29 cellular contexts compared by ENCODE assay signal in the genomic region with DNA sequence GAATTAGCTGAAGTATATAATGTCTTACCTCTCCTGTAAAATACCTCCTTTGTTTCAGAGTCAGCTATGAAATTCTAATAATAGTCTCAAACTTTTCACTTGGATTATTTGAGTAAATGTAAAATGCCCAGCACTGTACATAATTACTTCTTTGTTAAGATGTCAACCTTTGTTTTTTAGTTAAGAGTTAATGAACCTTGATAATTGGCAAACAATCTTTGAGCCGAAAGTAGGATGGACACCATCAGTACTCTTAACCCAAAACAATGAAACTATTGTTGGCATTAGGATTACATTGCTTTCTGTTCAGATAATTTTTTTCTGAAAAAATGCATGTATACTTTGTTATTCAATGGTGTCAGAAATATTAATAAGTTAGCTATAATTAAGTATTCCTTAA.
"Had no signal": no experiment of that assay in that cellular context is flagged by ENCODE, and none has a peak within 500 bp of the region (broad histone marks: within the 10 kb centered on the region; RNA-seq: fewer than 3 reads in every experiment).

No MANE protein-coding gene starts in this region.

- H3K27ac ChIP-seq: epithelial cell of prostate, esophagus muscularis mucosa, foreskin keratinocyte, gastroesophageal sphincter, heart right ventricle, left lung, psoas muscle, thyroid gland, vagina had no signal

- H3K9me3 ChIP-seq: esophagus muscularis mucosa, gastroesophageal sphincter, heart right ventricle, left lung, psoas muscle, thyroid gland, vagina had no signal

- H3K4me1 ChIP-seq: foreskin keratinocyte, psoas muscle had no signal

- H3K36me3 ChIP-seq: esophagus muscularis mucosa, gastroesophageal sphincter, heart right ventricle, left lung, thyroid gland, vagina had no signal

- ATAC-seq: foreskin keratinocyte; gastroesophageal sphincter; heart right ventricle; left cardiac atrium; left lung; naive thymus-derived CD4-positive, alpha-beta T cell; psoas muscle; sciatic nerve; stimulated activated naive CD8-positive, alpha-beta T cell treated with anti-CD3 and anti-CD28 coated beads, Interleukin-15, amount 100 ng/mL, for 72 hours had no signal

- FAIRE-seq: colon, islet of Langerhans had no signal

- H3K4me2 ChIP-seq: smooth muscle cell had no signal

- H3K4me3 ChIP-seq: esophagus muscularis mucosa, gastroesophageal sphincter, heart right ventricle, left lung, psoas muscle, smooth muscle cell, thyroid gland, vagina had no signal

- H3K27me3 ChIP-seq: dorsolateral prefrontal cortex, esophagus muscularis mucosa, gastroesophageal sphincter, thyroid gland, vagina had no signal

- DNase-seq: dorsolateral prefrontal cortex; effector CD4-positive, alpha-beta T cell; foreskin keratinocyte; heart right ventricle; hippocampal formation; left cardiac atrium; left lung; mammary epithelial cell; mesendoderm; midbrain; naive thymus-derived CD4-positive, alpha-beta T cell; nucleus accumbens; posterior cingulate gyrus; psoas muscle; stimulated activated CD4-positive, alpha-beta T cell treated with anti-CD3 and anti-CD28 coated beads, Interleukin-12 subunit alpha, Interleukin-12 subunit beta, amount 100 ng/mL, for 4 hours; stimulated activated CD4-positive, alpha-beta T cell treated with anti-CD3 and anti-CD28 coated beads, Interleukin-1b, Interleukin-23, amount 100 ng/mL, for 48 hours; stimulated activated CD4-positive, alpha-beta T cell treated with anti-CD3 and anti-CD28 coated beads, Interleukin-4, amount 100 ng/mL, for 1 hour; stimulated activated CD8-positive, alpha-beta memory T cell treated with anti-CD3 and anti-CD28 coated beads, Interleukin-4, amount 100 ng/mL, for 48 hours; stimulated activated naive CD4-positive, alpha-beta T cell; stimulated activated naive CD8-positive, alpha-beta T cell treated with anti-CD3 and anti-CD28 coated beads, Interleukin-15, amount 100 ng/mL, for 72 hours; thyroid gland had no signal
